35 cellular contexts compared by ENCODE assay signal in genomic region chr7:84901366-84901765, GRCh38.
"Had no signal": no experiment of that assay in that cellular context is flagged by ENCODE, and none has a peak within 500 bp of the region (broad histone marks: within the 10 kb centered on the region; RNA-seq: fewer than 3 reads in every experiment).

No MANE protein-coding gene starts in this region.

- DNase-seq: Karpas-422, Kasumi-1, MG63, MM.1S, MV-4-11, NCI-H1048, NCI-H1092, NCI-H1092 treated with DMSO at 0.1 percent for 48 hours, NCI-H1105, NCI-H1417, NCI-H1417 treated with DMSO at 0.1 percent for 48 hours, NCI-H1436, NCI-H1436 treated with DMSO at 0.1 percent for 48 hours, NCI-H146, NCI-H1694, NCI-H1694 treated with DMSO at 0.1 percent for 48 hours, NCI-H187, NCI-H187 treated with DMSO at 0.1 percent for 48 hours, NCI-H1930, NCI-H2029, NCI-H2029 treated with DMSO at 0.1 percent for 48 hours, NCI-H2081, NCI-H2081 treated with DMSO at 0.1 percent for 48 hours, NCI-H2107, NCI-H2171, NCI-H2171 treated with DMSO at 0.1 percent for 48 hours, NCI-H2227 treated with DMSO at 0.1 percent for 48 hours, NCI-H226, NCI-H345, NCI-H446, NCI-H446 treated with DMSO at 0.1 percent for 48 hours, NCI-H510A, NCI-H510A treated with DMSO at 0.1 percent for 48 hours, NCI-H524, NCI-H524 treated with DMSO at 0.1 percent for 48 hours had no signal

- H3K4me3 ChIP-seq: MG63 had no signal

- H3K27me3 ChIP-seq: MG63 had no signal

- H3K36me3 ChIP-seq: MG63 had no signal

- H3K9me3 ChIP-seq: MG63 had no signal
